In genomic region chr13:73062368-73062767, GRCh38 we compare ENCODE assay signal across 1 cellular context.
TF ChIP-seq lines count a peak whose summit lies in the region.

No MANE protein-coding gene starts in this region.

TF ChIP-seq in H1, 55 proteins besides CTCF, POLR2A, EP300 and RAD21 (continued from another document):
- TF ChIP-seq CHD7 (IDR thresholded peaks at IDR 0.05; ENCODE audit: insufficient replicate concordance, low read length) (no peak), RBBP5 (IDR thresholded peaks at IDR 0.05; ENCODE audit: borderline replicate concordance, low read depth, low read length) (no peak), CHD1 (IDR thresholded peaks at IDR 0.05; ENCODE audit: low read depth, low read length) (no peak), KDM4A (IDR thresholded peaks at IDR 0.05; ENCODE audit: low read depth, low read length, severe bottlenecking) (no peak), TBP (IDR thresholded peaks at IDR 0.05; ENCODE audit: low read depth, low read length) (no peak), GTF2F1 (IDR thresholded peaks at IDR 0.05; ENCODE audit: borderline replicate concordance, low read depth, low read length) (no peak), SP2 (IDR thresholded peaks at IDR 0.05; ENCODE audit: low read length) (no peak), USF2 (IDR thresholded peaks at IDR 0.05; ENCODE audit: low read length) (no peak), RNF2 (IDR thresholded peaks at IDR 0.05; ENCODE audit: borderline replicate concordance, low read depth, low read length, missing control alignments, poor library complexity, severe bottlenecking) (no peak), CHD2 (IDR thresholded peaks at IDR 0.05; ENCODE audit: low read length) (no peak)
